ENCODE assay signal across 9 cellular contexts in the genomic region with DNA sequence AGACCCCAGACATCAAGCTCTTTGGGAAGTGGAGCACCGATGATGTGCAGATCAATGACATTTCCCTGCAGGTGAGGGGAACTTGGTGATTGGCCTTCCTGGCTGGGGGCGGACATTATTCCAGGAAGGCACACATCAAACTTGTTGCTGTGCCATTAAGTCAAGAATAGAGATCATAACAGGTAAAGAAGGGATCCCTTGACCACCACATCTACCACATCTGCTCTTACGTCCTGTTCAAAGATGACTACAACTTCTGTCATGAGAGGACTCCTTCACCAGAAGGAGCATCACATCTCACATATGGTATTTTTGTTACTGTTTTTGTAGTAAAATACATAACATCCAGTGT. TPM values are rescaled to one million over a fixed set of nuclear protein-coding genes. Genes with fewer than 3 reads are reported as not detected.
DNase-seq lines count a peak whose midpoint lies in the region; ATAC-seq and TF ChIP-seq lines count a peak whose summit lies in the region.
"Had no signal": no experiment of that assay in that cellular context is flagged by ENCODE, and none has a peak within 500 bp of the region (broad histone marks: within the 10 kb centered on the region; RNA-seq: fewer than 3 reads in every experiment).

No MANE protein-coding gene starts in this region.

- no peaks in the 10 kb centered on the region for H3K9me3 ChIP-seq in CD8-positive, alpha-beta memory T cell (ENCODE audit: low read length)
- no peaks in the 10 kb centered on the region for H3K9me3 ChIP-seq in PC-3 (ENCODE audit: low read length)
- no peaks in the 10 kb centered on the region for H3K9me3 ChIP-seq in endodermal cell (ENCODE audit: control insufficient read depth, low read length)

- H3K27me3 Mint-ChIP-seq in CD8-positive, alpha-beta memory T cell = peaks cover 0 to 3% of the 10 kb centered on the region in 2 donors
- no peaks in the 10 kb centered on the region for H3K27me3 Mint-ChIP-seq in endodermal cell (ENCODE audit: insufficient read depth)
- H3K27me3 Mint-ChIP-seq in osteocyte (ENCODE audit: unreplicated experiment) = no peaks in the 10 kb centered on the region

- TF ChIP-seq CTCF in PC-3 (conservative IDR thresholded peaks at IDR 0.05; ENCODE audit: low read depth, low read length) = no peak
- TF ChIP-seq CTCF in endodermal cell (conservative IDR thresholded peaks at IDR 0.05) = no peak
- TF ChIP-seq CTCF in osteocyte (IDR thresholded peaks at IDR 0.05) = no peak

- DNase-seq in CD8-positive, alpha-beta memory T cell = no peak
- no peak for DNase-seq in PC-3
- no peak for DNase-seq in endodermal cell
- no peak for DNase-seq in osteocyte (ENCODE audit: extremely low spot score, unreplicated experiment)
- DNase-seq in DMS153 (lab: John Stamatoyannopoulos, UW) = no peak
- no peak for DNase-seq in Ammon's horn (ENCODE audit: low spot score)

- H3K27ac Mint-ChIP-seq in CD8-positive, alpha-beta memory T cell = peak overlapping the region in 6 of 8 donors; percentile 93 to 98 (median 96)
- H3K27ac Mint-ChIP-seq in endodermal cell = peak overlapping the region; percentile 97
- peak overlapping the region; percentile 99 for H3K27ac Mint-ChIP-seq in osteocyte (ENCODE audit: unreplicated experiment)

- CTCF ChIA-PET in CD8-positive, alpha-beta memory T cell (lab: Charles Lee) = no interaction called here
- CTCF ChIA-PET in PC-3 (lab: Charles Lee) = no interaction called here

- peaks cover 31 to 56% (median 37%) of the 10 kb centered on the region in 3 donors for H3K4me1 Mint-ChIP-seq in CD8-positive, alpha-beta memory T cell
- peaks cover 18% of the 10 kb centered on the region for H3K4me1 Mint-ChIP-seq in endodermal cell
- peaks cover 34% of the 10 kb centered on the region for H3K4me1 Mint-ChIP-seq in osteocyte (ENCODE audit: unreplicated experiment)

- H3K79me2 ChIP-seq in PC-3 (ENCODE audit: low read length) = peaks cover 72% of the 10 kb centered on the region

- H3K27me3 ChIP-seq in CD8-positive, alpha-beta memory T cell (ENCODE audit: insufficient read depth, low read length, poor library complexity, severe bottlenecking) = no peaks in the 10 kb centered on the region
- H3K27me3 ChIP-seq in PC-3 (ENCODE audit: low read length) (no peaks in the 10 kb centered on the region), endodermal cell (ENCODE audit: control insufficient read depth, insufficient read depth, low read length, poor library complexity, severe bottlenecking) (no peaks in the 10 kb centered on the region)

- H3F3A ChIP-seq in PC-3 (ENCODE audit: low read length, unreplicated experiment) = peaks cover 7% of the 10 kb centered on the region

- 80 to 87% methylated on average over 1 to 3 of the region's 3 CpGs for WGBS in endodermal cell (ENCODE audit: insufficient coverage in 1 of 2, insufficient read length in 1 of 2), 2 experiments

- peak overlapping the region; percentile 92 for H3K4me2 ChIP-seq in PC-3 (ENCODE audit: low read length)

- peak overlapping the region; percentile 95 for H3K27ac ChIP-seq in CD8-positive, alpha-beta memory T cell (ENCODE audit: low read depth, low read length)
- H3K27ac ChIP-seq in PC-3 (ENCODE audit: low read length) (no peak overlapping the region), endodermal cell (ENCODE audit: low read depth, low read length) (no peak overlapping the region)

- POLR2A ChIA-PET in CD8-positive, alpha-beta memory T cell (lab: Charles Lee) = interaction anchor here (1.2 kb wide), 1 partner anchor 25 kb away, joined by 4 read pairs; a partner anchor contains a TSS
- POLR2A ChIA-PET in PC-3 (lab: Charles Lee; ENCODE audit: unreplicated experiment) = interaction anchor here (0.6 kb wide), 1 partner anchor 89 kb away, joined by 4 read pairs; no protein-coding TSS in a partner anchor

- H4K20me1 ChIP-seq in PC-3 (ENCODE audit: low read length) = peaks cover 41% of the 10 kb centered on the region

- no peaks in the 10 kb centered on the region for H3K9me2 ChIP-seq in PC-3 (replicated peaks; ENCODE audit: low read length)

- peaks cover 23% of the 10 kb centered on the region for H3K4me1 ChIP-seq in CD8-positive, alpha-beta memory T cell (ENCODE audit: insufficient read depth, low read length)
- H3K4me1 ChIP-seq in PC-3 (ENCODE audit: insufficient read depth, low read length) = peaks cover 29% of the 10 kb centered on the region
- H3K4me1 ChIP-seq in endodermal cell (ENCODE audit: control insufficient read depth, insufficient read depth, low read length) = peaks cover 13% of the 10 kb centered on the region

- H3K9ac ChIP-seq in PC-3 (ENCODE audit: low read length) = peak overlapping the region; percentile 91
- peak overlapping the region; percentile 91 for H3K9ac ChIP-seq in endodermal cell (ENCODE audit: extremely low read depth, low read length, poor library complexity, severe bottlenecking)

- H2AFZ ChIP-seq in PC-3 (ENCODE audit: low read length) = no peak overlapping the region

- ATAC-seq in PC-3 (no peak), HG03521 (IDR thresholded peaks at IDR 0.05; ENCODE audit: unreplicated experiment) (no peak), GM21360 (IDR thresholded peaks at IDR 0.05; ENCODE audit: unreplicated experiment) (no peak)

- H3K4me3 ChIP-seq in CD8-positive, alpha-beta memory T cell (ENCODE audit: low read length) = peak overlapping the region; percentile 83
- H3K4me3 ChIP-seq in PC-3 (ENCODE audit: low read length) (peak overlapping the region; percentile 96), endodermal cell (ENCODE audit: low read length) (peak overlapping the region; percentile 99)

- H3K9me3 Mint-ChIP-seq in CD8-positive, alpha-beta memory T cell = no peaks in the 10 kb centered on the region
- H3K9me3 Mint-ChIP-seq in endodermal cell (no peaks in the 10 kb centered on the region), osteocyte (ENCODE audit: unreplicated experiment) (no peaks in the 10 kb centered on the region)

- H3K36me3 Mint-ChIP-seq in CD8-positive, alpha-beta memory T cell = peaks cover 6 to 51% (median 8%) of the 10 kb centered on the region in 3 donors
- H3K36me3 Mint-ChIP-seq in endodermal cell (ENCODE audit: low read depth) = peaks cover 36% of the 10 kb centered on the region
- peaks cover 24% of the 10 kb centered on the region for H3K36me3 Mint-ChIP-seq in osteocyte (ENCODE audit: unreplicated experiment)

- BruUV-seq in PC-3 (replicated peaks; lab: Mats Ljungman, UMichigan) = no TSS peak

- H3K36me3 ChIP-seq in CD8-positive, alpha-beta memory T cell (ENCODE audit: insufficient read depth, low read length) = peaks cover 25% of the 10 kb centered on the region
- H3K36me3 ChIP-seq in PC-3 (ENCODE audit: low read depth, low read length) (peaks cover 47% of the 10 kb centered on the region), endodermal cell (ENCODE audit: control insufficient read depth, insufficient read depth, low read length) (peaks cover 48% of the 10 kb centered on the region)

- intact Hi-C loops in PC-3 (cut with micrococcal nuclease) = no loop called here

- peak overlapping the region; percentile 92 to 97 (median 94) for H3K4me3 Mint-ChIP-seq in CD8-positive, alpha-beta memory T cell
- peak overlapping the region; percentile 96 for H3K4me3 Mint-ChIP-seq in endodermal cell
- H3K4me3 Mint-ChIP-seq in osteocyte (ENCODE audit: unreplicated experiment) = peak overlapping the region; percentile 91

RNA-seq across cellular contexts. Expression of a gene that starts 1.1 kb away (rescaled TPM):
- total RNA-seq in CD8-positive, alpha-beta memory T cell = 1,000 to 10,000 TPM; 1,588 to 1,639 TPM
- 1,069 TPM for polyA plus RNA-seq in CD8-positive, alpha-beta memory T cell
- total RNA-seq in PC-3 (2014; rRNA removed) = 3,515 and 3,776 TPM in 2 replicates
- total RNA-seq in endodermal cell = 1,000 to 10,000 TPM in 1 of 2 donors, 100 to 1,000 TPM in 1; 896 to 1,039 TPM
- 1,332 TPM for polyA plus RNA-seq in endodermal cell (2013, experiment 1 of 2)
- 1,223 TPM for polyA plus RNA-seq in endodermal cell (2013, experiment 2 of 2)
- 933 and 942 TPM in 2 replicates for total RNA-seq in osteocyte

RNA-seq across cellular contexts. Expression of a gene that starts 7.3 kb away (rescaled TPM):
- under 1 TPM; 0.28 to 0.78 TPM for total RNA-seq in CD8-positive, alpha-beta memory T cell
- not detected for polyA plus RNA-seq in CD8-positive, alpha-beta memory T cell
- 2.2 TPM in 1 of 2 replicates, not detected in the other for total RNA-seq in PC-3 (2014; rRNA removed)
- under 1 TPM; 0.82 to 0.92 TPM for total RNA-seq in endodermal cell
- not detected for polyA plus RNA-seq in endodermal cell (2013, experiment 1 of 2)
- not detected for polyA plus RNA-seq in endodermal cell (2013, experiment 2 of 2)
- total RNA-seq in osteocyte = not detected in 2 replicates
- total RNA-seq: M059J had no signal

RNA-seq across cellular contexts. Expression of a gene that starts 7.3 kb away (rescaled TPM):
- 1 to 10 TPM; 1.8 to 2.3 TPM for total RNA-seq in CD8-positive, alpha-beta memory T cell
- polyA plus RNA-seq in CD8-positive, alpha-beta memory T cell = 4.6 TPM
- total RNA-seq in PC-3 (2014; rRNA removed) (9.5 and 12.6 TPM in 2 replicates), endodermal cell (1 to 10 TPM; 3.1 to 3.8 TPM), osteocyte (2.5 and 3.0 TPM in 2 replicates)
- 3.6 TPM for polyA plus RNA-seq in endodermal cell (2013, experiment 1 of 2)
- 2.3 TPM for polyA plus RNA-seq in endodermal cell (2013, experiment 2 of 2)

RNA-seq across cellular contexts. Expression of a gene that starts 20.3 kb away (rescaled TPM):
- 10 to 100 TPM; 20.9 to 22.6 TPM for total RNA-seq in CD8-positive, alpha-beta memory T cell
- 7.5 TPM for polyA plus RNA-seq in CD8-positive, alpha-beta memory T cell
- total RNA-seq in PC-3 (2014; rRNA removed) (49.2 and 73.8 TPM in 2 replicates), endodermal cell (10 to 100 TPM; 10.3 to 14.8 TPM), osteocyte (11.8 and 12.1 TPM in 2 replicates)
- 9.5 TPM for polyA plus RNA-seq in endodermal cell (2013, experiment 1 of 2)
- polyA plus RNA-seq in endodermal cell (2013, experiment 2 of 2) = 10.8 TPM

RNA-seq across cellular contexts. Expression of a gene that starts 25.6 kb away (rescaled TPM):
- total RNA-seq in CD8-positive, alpha-beta memory T cell = 1 to 10 TPM; 1.7 TPM
- polyA plus RNA-seq in CD8-positive, alpha-beta memory T cell = 1.0 TPM
- total RNA-seq in PC-3 (2014; rRNA removed) (2.2 and 4.0 TPM in 2 replicates), endodermal cell (1 to 10 TPM; 5.2 to 5.9 TPM), osteocyte (1.4 and 2.7 TPM in 2 replicates)
- polyA plus RNA-seq in endodermal cell (2013, experiment 1 of 2) = 5.0 TPM
- polyA plus RNA-seq in endodermal cell (2013, experiment 2 of 2) = 4.1 TPM
